ENCODE assay signal across 25 cellular contexts in genomic region chr1:108732398-108732797, GRCh38. TPM values are rescaled to one million over a fixed set of nuclear protein-coding genes. Genes with fewer than 3 reads are reported as not detected.
DNase-seq lines count a peak whose midpoint lies in the region; ATAC-seq, FAIRE-seq and TF ChIP-seq lines count a peak whose summit lies in the region.
"Had no signal": no experiment of that assay in that cellular context is flagged by ENCODE, and none has a peak within 500 bp of the region (broad histone marks: within the 10 kb centered on the region; RNA-seq: fewer than 3 reads in every experiment).

No MANE protein-coding gene starts in this region.

- POLR2A ChIA-PET in Caco-2 (lab: Charles Lee) (no interaction called here), HEK293 (lab: Yijun Ruan, JAX) (no interaction called here)

- H3K27me3 ChIP-seq in Caco-2 (replicated peaks; ENCODE audit: control insufficient read depth, insufficient read depth, low read length), result no peaks in the 10 kb centered on the region
- H3K27me3 ChIP-seq in bronchial epithelial cell (ENCODE audit: control insufficient read depth, insufficient read depth, low read length), result peaks cover 2% of the 10 kb centered on the region
- H3K27me3 ChIP-seq in foreskin keratinocyte, result peaks cover 14% of the 10 kb centered on the region

- H3K4me3 Mint-ChIP-seq in Caco-2 (ENCODE audit: unreplicated experiment), result no peak overlapping the region
- no peak overlapping the region for H3K4me3 Mint-ChIP-seq in effector memory CD8-positive, alpha-beta T cell
- H3K4me3 Mint-ChIP-seq: GM23338, H9 had no signal

- no peaks in the 10 kb centered on the region for H3K36me3 Mint-ChIP-seq in Caco-2 (ENCODE audit: insufficient read depth, unreplicated experiment)
- H3K36me3 Mint-ChIP-seq in effector memory CD8-positive, alpha-beta T cell (ENCODE audit: insufficient read depth), result peaks cover 3% of the 10 kb centered on the region

- no peak for FAIRE-seq in bronchial epithelial cell (lab: Jason Lieb, UNC)
- FAIRE-seq: HTR-8/SVneo had no signal

- H3K27ac Mint-ChIP-seq in Caco-2 (ENCODE audit: unreplicated experiment), result peak overlapping the region; percentile 87
- H3K27ac Mint-ChIP-seq in effector memory CD8-positive, alpha-beta T cell, result no peak overlapping the region
- H3K27ac Mint-ChIP-seq: GM23338, H9 had no signal

- H3K27ac ChIP-seq in HEK293 (ENCODE audit: extremely low read depth, low read depth, low read length), result no peak overlapping the region
- H3K27ac ChIP-seq in foreskin keratinocyte, result no peak overlapping the region

- H3K27me3 Mint-ChIP-seq in Caco-2 (ENCODE audit: insufficient read depth, unreplicated experiment), result no peaks in the 10 kb centered on the region
- H3K27me3 Mint-ChIP-seq in effector memory CD8-positive, alpha-beta T cell, result peaks cover 21 to 27% of the 10 kb centered on the region in 2 donors

- intact Hi-C loops in Caco-2 (cut with micrococcal nuclease; ENCODE audit: unreplicated experiment), result no loop called here

- DNase-seq in Caco-2, result no peak
- peak; percentile 63 for DNase-seq in bronchial epithelial cell (ENCODE audit: low read depth)
- DNase-seq in foreskin keratinocyte, result peak in 1 of 2 donors; percentile 32
- DNase-seq in effector memory CD8-positive, alpha-beta T cell, result no peak
- DNase-seq in occipital lobe (lab: John Stamatoyannopoulos, UW), result no peak
- DNase-seq in glomerular visceral epithelial cell (ENCODE audit: extremely low spot score), result no peak
- DNase-seq in NCI-H1092 treated with DMSO at 0.1 percent for 48 hours (lab: John Stamatoyannopoulos, UW), result no peak
- DNase-seq: 8988T, ACHN, H9, KBM-7, MG63, NCI-H1417, NCI-H1694, NCI-H2029 treated with DMSO at 0.1 percent for 48 hours, NCI-H2227 treated with DMSO at 0.1 percent for 48 hours, NCI-H526 treated with DMSO at 0.1 percent for 48 hours, SHP77 treated with DMSO at 0.1 percent for 48 hours had no signal

- H3K4me1 Mint-ChIP-seq in Caco-2 (ENCODE audit: low read depth, unreplicated experiment), result no peaks in the 10 kb centered on the region
- H3K4me1 Mint-ChIP-seq in effector memory CD8-positive, alpha-beta T cell (ENCODE audit: low read depth in 2 of 2), result no peaks in the 10 kb centered on the region
- H3K4me1 Mint-ChIP-seq: GM23338, H9 had no signal

- CTCF ChIA-PET in Caco-2 (lab: Charles Lee) (no interaction called here), HEK293 (lab: Yijun Ruan, JAX) (no interaction called here)

- BruUV-seq in Caco-2 (replicated peaks; lab: Mats Ljungman, UMichigan), result no TSS peak

- peak; percentile 72 for ATAC-seq in foreskin keratinocyte
- ATAC-seq in effector memory CD8-positive, alpha-beta T cell (replicated peaks), result no peak
- ATAC-seq: GM23338, Panc1 had no signal

- H3K4me3 ChIP-seq in Caco-2 (ENCODE audit: low read depth, low read length) (no peak overlapping the region), HEK293 (ENCODE audit: low read depth, low read length) (no peak overlapping the region), bronchial epithelial cell (ENCODE audit: low read depth, low read length) (no peak overlapping the region)
- H3K4me3 ChIP-seq: GM23338, MG63 had no signal

- H3K9me3 Mint-ChIP-seq in Caco-2 (ENCODE audit: unreplicated experiment), result no peaks in the 10 kb centered on the region
- no peaks in the 10 kb centered on the region for H3K9me3 Mint-ChIP-seq in effector memory CD8-positive, alpha-beta T cell
- H3K9me3 Mint-ChIP-seq: GM23338, H9 had no signal

- H3K9me3 ChIP-seq in Caco-2 (no peaks in the 10 kb centered on the region), HEK293 (ENCODE audit: control insufficient read depth, insufficient read depth, low read depth, low read length) (no peaks in the 10 kb centered on the region)
- H3K9me3 ChIP-seq: MG63 had no signal

- TF ChIP-seq CTCF in Caco-2 (IDR thresholded peaks at IDR 0.05; ENCODE audit: insufficient read depth in 1 of 2, low read depth in 1 of 2, low read length in 1 of 2, severe bottlenecking in 1 of 2, unreplicated experiment in 1 of 2) (no peak), HEK293 (tag by site-specific recombination; IDR thresholded peaks at IDR 0.05) (no peak), bronchial epithelial cell (IDR thresholded peaks at IDR 0.05; ENCODE audit: insufficient read depth, low read length, severe bottlenecking) (no peak), foreskin keratinocyte (conservative IDR thresholded peaks at IDR 0.05) (no peak)

- H3K4me1 ChIP-seq in Caco-2, result no peaks in the 10 kb centered on the region
- H3K4me1 ChIP-seq in HEK293 (ENCODE audit: control insufficient read depth, insufficient read depth, low read length), result no peaks in the 10 kb centered on the region
- no peaks in the 10 kb centered on the region for H3K4me1 ChIP-seq in foreskin keratinocyte

- no peaks in the 10 kb centered on the region for H3K36me3 ChIP-seq in Caco-2 (ENCODE audit: control insufficient read depth, insufficient read depth, low read length)
- H3K36me3 ChIP-seq in HEK293 (ENCODE audit: control insufficient read depth in 2 of 2, insufficient read depth in 1 of 2, low read length in 2 of 2), result no peaks in the 10 kb centered on the region
- no peaks in the 10 kb centered on the region for H3K36me3 ChIP-seq in bronchial epithelial cell (ENCODE audit: control insufficient read depth, insufficient read depth, low read length)
- H3K36me3 ChIP-seq: MG63 had no signal

TF ChIP-seq in HEK293, 187 proteins besides CTCF, POLR2A, EP300 and RAD21:
- peak; percentile 32; the same call in 1 of the 2 replicates for TF ChIP-seq ZNF366 (tag by site-specific recombination; conservative IDR thresholded peaks at IDR 0.05)
- no peak for TF ChIP-seq ZNF394 (tag by site-specific recombination; IDR thresholded peaks at IDR 0.05; ENCODE audit: borderline replicate concordance)
- TF ChIP-seq PRDM1 (tag by site-specific recombination; IDR thresholded peaks at IDR 0.05), result peak; percentile 11; the same call in 1 of the 2 replicates

RNA-seq across cellular contexts. Expression of gene STXBP3, which starts 14.1 kb away (rescaled TPM):
- total RNA-seq in Caco-2 (2022) (24.1 and 34.3 TPM in 2 replicates), bronchial epithelial cell (30.0 and 38.1 TPM in 2 replicates), foreskin keratinocyte (24.5 and 25.1 TPM in 2 replicates), occipital lobe (40.7 TPM)
- polyA plus RNA-seq in foreskin keratinocyte, result 9.5 and 11.6 TPM in 2 replicates

RNA-seq across cellular contexts. Expression of gene FNDC7, which starts 19.7 kb away (rescaled TPM):
- total RNA-seq in Caco-2 (2022) (0.16 TPM in 1 of 2 replicates, not detected in the other), bronchial epithelial cell (under 0.01 and 0.13 TPM in 2 replicates), foreskin keratinocyte (0.03 TPM in 1 of 2 replicates, not detected in the other), occipital lobe (not detected)
- 0.01 TPM in 1 of 2 replicates, not detected in the other for polyA plus RNA-seq in foreskin keratinocyte
- total RNA-seq: G401, NCI-H460 had no signal
- polyA plus RNA-seq: BJ had no signal

RNA-seq across cellular contexts. Expression of gene PRPF38B, which starts 40.3 kb away (rescaled TPM):
- total RNA-seq in Caco-2 (2022) (37.7 and 37.8 TPM in 2 replicates), bronchial epithelial cell (11.3 and 14.3 TPM in 2 replicates), foreskin keratinocyte (27.0 and 33.4 TPM in 2 replicates), occipital lobe (21.8 TPM)
- 12.3 and 18.4 TPM in 2 replicates for polyA plus RNA-seq in foreskin keratinocyte
